Comparison of ENCODE assay signal across 9 cellular contexts in genomic region chr4:71338846-71339593, GRCh38. TPM values are rescaled to one million over a fixed set of nuclear protein-coding genes. Genes with fewer than 3 reads are reported as not detected.
DNase-seq lines count a peak whose midpoint lies in the region; ATAC-seq, FAIRE-seq and TF ChIP-seq lines count a peak whose summit lies in the region.
"Had no signal": no experiment of that assay in that cellular context is flagged by ENCODE, and none has a peak within 500 bp of the region (broad histone marks: within the 10 kb centered on the region; RNA-seq: fewer than 3 reads in every experiment).

TSS of gene SLC4A4 (plus strand) at chr4:71339020.

- H3K9me3 ChIP-seq in pancreas = no peaks in the 10 kb centered on the region

- DNase-seq in GM03348 (ENCODE audit: low spot score) (peak; percentile 70), cardiac fibroblast (ENCODE audit: low read depth in 2 of 2) (peak; percentile 11 to 68), pancreas (no peak), activated gamma-delta T cell treated with Interleukin-2 at 50 U/mL for 16 hours (no peak), AML-193 (lab: John Stamatoyannopoulos, UW) (no peak), germinal center (ENCODE audit: low spot score) (no peak)

- H3K36me3 ChIP-seq in pancreas = peaks cover 0 to 5% (median 0%) of the 10 kb centered on the region in 3 donors

- intact Hi-C loops in pancreas (cut with DNase I) = no loop called here

- H3K4me3 ChIP-seq in cardiac fibroblast (replicated peaks in 1 of 2; ENCODE audit: low read depth in 2 of 2, low read length in 2 of 2) = no peak within 1 kb of the TSS
- H3K4me3 ChIP-seq in pancreas = no peak within 1 kb of the TSS

- H3K27ac ChIP-seq in pancreas = no peak within 1 kb of the TSS
- H3K27ac ChIP-seq: epithelial cell of prostate had no signal

- WGBS in pancreas, 2 donors = 72 to 75% methylated on average over 8 of the region's 8 CpGs

- FAIRE-seq in pancreas (lab: Jason Lieb, UNC) = no peak

- H3K27me3 ChIP-seq in pancreas = no peaks in the 10 kb centered on the region

- H3K4me1 ChIP-seq in pancreas = no peaks in the 10 kb centered on the region

- TF ChIP-seq CTCF in cardiac fibroblast (IDR thresholded peaks at IDR 0.05; ENCODE audit: low read depth, low read length) (no peak), pancreas (IDR thresholded peaks at IDR 0.05) (no peak)

- ATAC-seq in GM21367 (IDR thresholded peaks at IDR 0.05; ENCODE audit: unreplicated experiment) (peak; percentile 100), HG03520 (IDR thresholded peaks at IDR 0.05; ENCODE audit: unreplicated experiment) (peak; percentile 100), pancreas (peak in 1 of 4 donors; percentile 14)

RNA-seq across cellular contexts. Expression of gene SLC4A4, which starts in this region (rescaled TPM):
- total RNA-seq in pancreas = 100 to 1,000 TPM; 231 to 400 (median 278) TPM
- polyA plus RNA-seq in pancreas = 100 to 1,000 TPM in 1 of 2 donors, 10 to 100 TPM in 1; 84.1 to 149 TPM

Comparison
In these comparisons a context has a peak if more than half of its experiments do, and no peak if none do; other contexts are left out.
1. DNase-seq: peak in GM03348 (single experiment) and cardiac fibroblast (2 of 2); none in pancreas (0 of 6), activated gamma-delta T cell treated with Interleukin-2 at 50 U/mL for 16 hours (single experiment), AML-193 (0 of 2) and germinal center (single experiment).